In genomic region chr21:37374026-37374425, GRCh38 we compare ENCODE assay signal across 13 cellular contexts. TPM values are rescaled to one million over a fixed set of nuclear protein-coding genes. Genes with fewer than 3 reads are reported as not detected.
A peak's percentile ranks its signal among the peaks of the same experiment; 100 is the strongest.
DNase-seq lines count a peak whose midpoint lies in the region; ATAC-seq and TF ChIP-seq lines count a peak whose summit lies in the region.
"Had no signal": no experiment of that assay in that cellular context is flagged by ENCODE, and none has a peak within 500 bp of the region (broad histone marks: within the 10 kb centered on the region; RNA-seq: fewer than 3 reads in every experiment).

No MANE protein-coding gene starts in this region.

- peak overlapping the region; percentile 61 to 75 (median 67) for H3K4me3 Mint-ChIP-seq in CD4-positive, CD25-positive, alpha-beta regulatory T cell

- TF ChIP-seq CTCF in cardiac fibroblast (IDR thresholded peaks at IDR 0.05; ENCODE audit: low read depth, low read length) (no peak), mucosa of descending colon (IDR thresholded peaks at IDR 0.05) (no peak), ascending aorta (IDR thresholded peaks at IDR 0.05) (no peak), testis (IDR thresholded peaks at IDR 0.05) (no peak)

- peaks cover 62 to 93% (median 83%) of the 10 kb centered on the region in 4 donors for H3K4me1 Mint-ChIP-seq in CD4-positive, CD25-positive, alpha-beta regulatory T cell

- H3K27me3 Mint-ChIP-seq in CD4-positive, CD25-positive, alpha-beta regulatory T cell = no peaks in the 10 kb centered on the region

- WGBS in testis, 2 donors = 69 to 75% methylated on average over 5 of the region's 5 CpGs

- H3K36me3 ChIP-seq in CD4-positive, CD25-positive, alpha-beta regulatory T cell (ENCODE audit: control insufficient read depth, insufficient read depth, low read length) = no peaks in the 10 kb centered on the region
- H3K36me3 ChIP-seq in mucosa of descending colon (ENCODE audit: low read depth) (no peaks in the 10 kb centered on the region), ascending aorta (no peaks in the 10 kb centered on the region), testis (ENCODE audit: low read depth, missing control alignments) (no peaks in the 10 kb centered on the region)
- H3K36me3 ChIP-seq: lower lobe of right lung had no signal

- H3K27ac Mint-ChIP-seq in CD4-positive, CD25-positive, alpha-beta regulatory T cell = peak overlapping the region in 2 of 3 donors; percentile 32 to 80

- ATAC-seq in CD4-positive, CD25-positive, alpha-beta regulatory T cell (ENCODE audit: low read depth in 2 of 2) = no peak
- ATAC-seq in mucosa of descending colon = peak; percentile 65

- H3K9me3 ChIP-seq in CD4-positive, CD25-positive, alpha-beta regulatory T cell (ENCODE audit: control insufficient read depth in 2 of 2, low read length in 2 of 2) = no peaks in the 10 kb centered on the region
- H3K9me3 ChIP-seq in mucosa of descending colon (no peaks in the 10 kb centered on the region), ascending aorta (no peaks in the 10 kb centered on the region), testis (no peaks in the 10 kb centered on the region)
- H3K9me3 ChIP-seq: lower lobe of right lung had no signal

- H3K27me3 ChIP-seq in CD4-positive, CD25-positive, alpha-beta regulatory T cell (ENCODE audit: control insufficient read depth, insufficient read depth, low read length) = no peaks in the 10 kb centered on the region
- no peaks in the 10 kb centered on the region for H3K27me3 ChIP-seq in ascending aorta
- H3K27me3 ChIP-seq in testis = no peaks in the 10 kb centered on the region

- H3K36me3 Mint-ChIP-seq in CD4-positive, CD25-positive, alpha-beta regulatory T cell = peaks cover 12% of the 10 kb centered on the region

- peak overlapping the region; percentile 58 for H3K4me3 ChIP-seq in CD4-positive, CD25-positive, alpha-beta regulatory T cell (ENCODE audit: low read depth, low read length)
- H3K4me3 ChIP-seq in cardiac fibroblast (replicated peaks in 1 of 2; ENCODE audit: low read depth in 2 of 2, low read length in 2 of 2) (no peak overlapping the region), mucosa of descending colon (no peak overlapping the region), ascending aorta (no peak overlapping the region), testis (no peak overlapping the region)
- H3K4me3 ChIP-seq: lower lobe of right lung had no signal

- H3K9me3 Mint-ChIP-seq in CD4-positive, CD25-positive, alpha-beta regulatory T cell = no peaks in the 10 kb centered on the region

- TF ChIP-seq POLR2A in testis (IDR thresholded peaks at IDR 0.05) = no peak

- intact Hi-C loops in mucosa of descending colon (cut with DNase I, micrococcal nuclease) (loop anchor here in 1 of 2 donors (10.0 kb wide), 1 partner anchor 109 kb away; the partner anchor contains the start of gene VPS26C), ascending aorta (cut with DNase I) (loop anchor here (5.0 kb wide), 1 partner anchor 78 kb away; no protein-coding TSS in a partner anchor), testis (cut with DNase I; ENCODE audit: low total_unique reads) (no loop called here)

- no peak overlapping the region for H3K27ac ChIP-seq in CD4-positive, CD25-positive, alpha-beta regulatory T cell (ENCODE audit: insufficient read depth, low read length, poor library complexity, severe bottlenecking)
- H3K27ac ChIP-seq in ascending aorta = no peak overlapping the region
- no peak overlapping the region for H3K27ac ChIP-seq in testis
- H3K27ac ChIP-seq: lower lobe of right lung had no signal

- H3K4me1 ChIP-seq in CD4-positive, CD25-positive, alpha-beta regulatory T cell (ENCODE audit: control insufficient read depth, insufficient read depth, low read length, poor library complexity, severe bottlenecking) = peaks cover 97% of the 10 kb centered on the region
- peaks cover 53% of the 10 kb centered on the region for H3K4me1 ChIP-seq in mucosa of descending colon (ENCODE audit: low read depth)
- H3K4me1 ChIP-seq in ascending aorta = peaks cover 0 to 42% of the 10 kb centered on the region in 2 donors
- peaks cover 52% of the 10 kb centered on the region for H3K4me1 ChIP-seq in testis

- DNase-seq in CD4-positive, CD25-positive, alpha-beta regulatory T cell = no peak
- DNase-seq in M059J (ENCODE audit: low read depth) = peak; percentile 66
- peak; percentile 50 to 83 for DNase-seq in cardiac fibroblast (ENCODE audit: low read depth in 2 of 2)
- no peak for DNase-seq in mucosa of descending colon
- DNase-seq in ecto neural progenitor cell (ENCODE audit: low spot score) = no peak
- DNase-seq in ascending aorta (ENCODE audit: low spot score in 2 of 2) = no peak
- no peak for DNase-seq in testis
- DNase-seq in NCI-H748 (lab: John Stamatoyannopoulos, UW; ENCODE audit: unreplicated experiment) = no peak
- DNase-seq: activated effector memory CD4-positive, alpha-beta T cell treated with anti-CD3 and anti-CD28 coated beads, Interleukin-2, amount 50 U/mL, for 16 hours; KG1; lower lobe of right lung; NCI-H524; T-helper 9 cell had no signal

RNA-seq across cellular contexts. Expression of gene DYRK1A, which starts 7.5 kb away (rescaled TPM):
- 143 TPM for total RNA-seq in CD4-positive, CD25-positive, alpha-beta regulatory T cell
- polyA plus RNA-seq in CD4-positive, CD25-positive, alpha-beta regulatory T cell = 1 to 10 TPM; 2.6 to 6.6 (median 5.6) TPM
- total RNA-seq in M059J (2014; rRNA removed; shearing (Covaris generic)) = 55.5 and 79.8 TPM in 2 replicates
- total RNA-seq in mucosa of descending colon = 10 to 100 TPM; 61.2 to 76.5 (median 72.7) TPM
- total RNA-seq in ascending aorta = 34.4 TPM
- 100 to 1,000 TPM; 141 to 166 TPM for total RNA-seq in testis
- polyA plus RNA-seq in testis (ENCODE audit: insufficient read depth, low read depth, low replicate concordance) = 68.6 TPM

Comparison
In these comparisons a context has a peak if more than half of its experiments do, and no peak if none do; other contexts are left out.
1. DNase-seq: peak in M059J (single experiment) and cardiac fibroblast (2 of 2); none in CD4-positive, CD25-positive, alpha-beta regulatory T cell (0 of 3), mucosa of descending colon (0 of 3), ecto neural progenitor cell (single experiment), ascending aorta (0 of 2), testis (single experiment) and NCI-H748 (single experiment).